In the genomic region with DNA sequence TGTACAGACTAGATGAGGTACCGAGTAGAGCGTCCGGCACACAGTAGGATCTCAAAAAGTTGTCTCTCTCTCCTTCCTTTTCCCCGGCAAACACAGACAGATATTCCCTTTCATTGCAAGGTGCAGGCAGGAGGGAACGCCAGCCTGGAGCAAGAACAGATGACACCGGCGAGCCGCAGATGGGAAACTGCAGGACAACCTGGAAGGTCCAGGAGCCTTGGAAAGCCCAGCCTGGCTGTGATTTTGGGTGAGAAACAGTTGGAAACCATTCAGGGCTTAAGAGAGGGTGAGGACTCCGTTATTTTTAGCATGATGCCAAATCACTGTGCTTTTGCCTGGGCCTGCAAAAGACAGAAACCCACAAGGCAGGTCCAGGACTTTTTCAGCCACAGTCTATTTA, we compare ENCODE assay signal across 18 cellular contexts. TPM values are rescaled to one million over a fixed set of nuclear protein-coding genes. Genes with fewer than 3 reads are reported as not detected.
"Had no signal": no experiment of that assay in that cellular context is flagged by ENCODE, and none has a peak within 500 bp of the region (broad histone marks: within the 10 kb centered on the region; RNA-seq: fewer than 3 reads in every experiment).

No MANE protein-coding gene starts in this region.

- H3K9me3 ChIP-seq: heart left ventricle, sigmoid colon, tibial nerve, vagina had no signal

- H3K9me3 Mint-ChIP-seq: activated naive CD8-positive, alpha-beta T cell treated with anti-CD3 and anti-CD28 coated beads, Interleukin-2, amount 10 ng/mL, durations not matched to agents 7 days and 5 days; activated T-cell treated with anti-CD3 and anti-CD28 coated beads, Interleukin-2, amount 50 U/mL, for 24 hours; activated T-helper 2 cell treated with anti-CD3 and anti-CD28 coated beads, Interferon-gamma antibody, Interleukin-2, Interleukin-4, amounts not matched to agents 10 μg/mL and 5 μg/mL and 100 μg/mL, durations not matched to agents 14 hours and 24 hours and 36 hours; endodermal cell; T-helper 1 cell treated with Interleukin-12 subunit alpha and Interleukin-12 subunit beta and Interleukin-4 antibody, amounts not matched to agents 30 μg/mL and 1 μg/mL, for 36 hours had no signal

- H3K27ac ChIP-seq: epithelial cell of prostate, heart left ventricle, sigmoid colon, tibial nerve, vagina had no signal

- DNase-seq: activated CD4-positive, alpha-beta T cell treated with anti-CD3 and anti-CD28 coated beads, Interleukin-2, amount 10 ng/mL, durations not matched to agents 24 days and 14 days; activated CD8-positive, alpha-beta T cell treated with anti-CD3 and anti-CD28 coated beads, Interleukin-2, amount 10 ng/mL, durations not matched to agents 7 days and 5 days; activated naive CD4-positive, alpha-beta T cell treated with Interleukin-2 at 50 U/mL for 16 hours; activated naive CD8-positive, alpha-beta T cell treated with anti-CD3 and anti-CD28 coated beads, Interleukin-2, amount 10 ng/mL, durations not matched to agents 7 days and 5 days; activated T-cell treated with anti-CD3 and anti-CD28 coated beads, Interleukin-2, amount 50 U/mL, for 24 hours; endodermal cell; heart left ventricle; left ventricle myocardium superior; mesendoderm; naive thymus-derived CD8-positive, alpha-beta T cell; sigmoid colon; stimulated activated naive CD4-positive, alpha-beta T cell had no signal

- H3K4me3 Mint-ChIP-seq: activated CD4-positive, alpha-beta T cell treated with anti-CD3 and anti-CD28 coated beads, Interleukin-2, amount 10 ng/mL, durations not matched to agents 24 days and 14 days; activated CD8-positive, alpha-beta T cell treated with anti-CD3 and anti-CD28 coated beads, Interleukin-2, amount 10 ng/mL, durations not matched to agents 7 days and 5 days; activated naive CD8-positive, alpha-beta T cell treated with anti-CD3 and anti-CD28 coated beads, Interleukin-2, amount 10 ng/mL, durations not matched to agents 7 days and 5 days; activated T-cell treated with anti-CD3 and anti-CD28 coated beads, Interleukin-2, amount 50 U/mL, for 24 hours; endodermal cell; naive thymus-derived CD8-positive, alpha-beta T cell; T-helper 1 cell treated with Interleukin-12 subunit alpha and Interleukin-12 subunit beta and Interleukin-4 antibody, amounts not matched to agents 30 μg/mL and 1 μg/mL, for 36 hours had no signal

- H3K36me3 Mint-ChIP-seq: activated naive CD8-positive, alpha-beta T cell treated with anti-CD3 and anti-CD28 coated beads, Interleukin-2, amount 10 ng/mL, durations not matched to agents 7 days and 5 days had no signal

- H3K27ac Mint-ChIP-seq: activated CD4-positive, alpha-beta T cell treated with anti-CD3 and anti-CD28 coated beads, Interleukin-2, amount 10 ng/mL, durations not matched to agents 24 days and 14 days; activated CD8-positive, alpha-beta T cell treated with anti-CD3 and anti-CD28 coated beads, Interleukin-2, amount 10 ng/mL, durations not matched to agents 7 days and 5 days; activated naive CD8-positive, alpha-beta T cell treated with anti-CD3 and anti-CD28 coated beads, Interleukin-2, amount 10 ng/mL, durations not matched to agents 7 days and 5 days; activated T-cell treated with anti-CD3 and anti-CD28 coated beads, Interleukin-2, amount 50 U/mL, for 24 hours; activated T-helper 2 cell treated with anti-CD3 and anti-CD28 coated beads, Interferon-gamma antibody, Interleukin-2, Interleukin-4, amounts not matched to agents 10 μg/mL and 5 μg/mL and 100 μg/mL, durations not matched to agents 14 hours and 24 hours and 36 hours; endodermal cell; naive thymus-derived CD8-positive, alpha-beta T cell; T-helper 1 cell treated with Interleukin-12 subunit alpha and Interleukin-12 subunit beta and Interleukin-4 antibody, amounts not matched to agents 30 μg/mL and 1 μg/mL, for 36 hours had no signal

- H3K4me3 ChIP-seq: heart left ventricle, sigmoid colon, tibial nerve, vagina had no signal

- H3K4me1 Mint-ChIP-seq: activated CD4-positive, alpha-beta T cell treated with anti-CD3 and anti-CD28 coated beads, Interleukin-2, amount 10 ng/mL, durations not matched to agents 24 days and 14 days; activated naive CD8-positive, alpha-beta T cell treated with anti-CD3 and anti-CD28 coated beads, Interleukin-2, amount 10 ng/mL, durations not matched to agents 7 days and 5 days had no signal

- H3K36me3 ChIP-seq: sigmoid colon, tibial nerve, vagina had no signal

- H3K27me3 ChIP-seq: dorsolateral prefrontal cortex, heart left ventricle, sigmoid colon, tibial nerve, vagina had no signal

RNA-seq across cellular contexts. Expression of gene CDH11, which starts 7.3 kb away (rescaled TPM):
- total RNA-seq: activated CD4-positive, alpha-beta T cell treated with anti-CD3 and anti-CD28 coated beads, Interleukin-2, amount 10 ng/mL, durations not matched to agents 24 days and 14 days; activated CD8-positive, alpha-beta T cell treated with anti-CD3 and anti-CD28 coated beads, Interleukin-2, amount 10 ng/mL, durations not matched to agents 7 days and 5 days; activated naive CD8-positive, alpha-beta T cell treated with anti-CD3 and anti-CD28 coated beads, Interleukin-2, amount 10 ng/mL, durations not matched to agents 7 days and 5 days; activated T-helper 2 cell treated with anti-CD3 and anti-CD28 coated beads, Interferon-gamma antibody, Interleukin-2, Interleukin-4, amounts not matched to agents 10 μg/mL and 5 μg/mL and 100 μg/mL, durations not matched to agents 14 hours and 24 hours and 36 hours; naive thymus-derived CD8-positive, alpha-beta T cell had no signal
- polyA plus RNA-seq: naive thymus-derived CD8-positive, alpha-beta T cell had no signal
